Comparison of ENCODE assay signal across 8 cellular contexts in the genomic region with DNA sequence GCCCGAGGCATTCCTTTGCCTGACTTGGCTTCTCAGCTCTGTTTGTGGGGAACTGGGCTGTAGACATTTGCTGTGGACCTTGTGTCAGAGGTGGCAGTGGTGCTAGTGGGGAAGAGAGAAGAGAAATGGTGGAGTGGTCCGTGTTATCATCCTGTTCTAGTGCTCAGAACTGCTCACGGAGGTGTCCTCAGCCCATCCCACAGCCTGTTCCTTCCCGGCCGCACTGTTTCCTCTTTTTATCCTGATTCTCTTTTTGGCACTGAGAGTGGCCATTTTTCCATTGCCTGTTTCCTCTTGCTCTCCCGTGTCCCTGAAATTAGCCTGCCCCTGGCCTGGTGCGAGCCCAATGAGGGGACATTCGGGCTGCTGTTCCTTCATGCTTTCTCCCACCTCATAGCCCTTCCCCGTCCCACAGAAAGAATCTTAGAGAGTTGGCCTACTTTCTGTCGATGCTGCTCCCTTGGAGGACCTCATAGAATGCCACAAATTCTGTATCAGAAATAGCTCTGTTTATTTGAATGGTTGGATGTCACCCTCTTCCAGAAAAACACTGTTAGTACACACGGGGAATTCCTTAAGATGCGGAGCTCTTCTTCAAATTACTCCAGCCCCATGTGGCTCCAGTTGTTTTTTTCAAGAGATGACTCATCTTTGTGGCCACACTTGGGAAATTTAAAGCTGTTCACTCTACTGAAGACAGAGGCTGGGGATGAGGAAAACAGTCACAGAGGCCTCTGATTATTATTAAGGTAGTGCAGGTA. TPM values are rescaled to one million over a fixed set of nuclear protein-coding genes. Genes with fewer than 3 reads are reported as not detected.
DNase-seq lines count a peak whose midpoint lies in the region; ATAC-seq, FAIRE-seq and TF ChIP-seq lines count a peak whose summit lies in the region.

No MANE protein-coding gene starts in this region.

- peaks cover 7% of the 10 kb centered on the region for H3K4me1 ChIP-seq in A673 (ENCODE audit: insufficient read depth, low read length, poor library complexity, severe bottlenecking)
- H3K4me1 ChIP-seq in lower lobe of right lung: peaks cover 18% of the 10 kb centered on the region

- peak; percentile 72 for FAIRE-seq in bronchial epithelial cell (lab: Jason Lieb, UNC)

- H3K27ac ChIP-seq in A673 (ENCODE audit: low read depth, low read length, poor library complexity, severe bottlenecking) (peak overlapping the region; percentile 12), lower lobe of right lung (peak overlapping the region; percentile 6)

- H3K27me3 ChIP-seq in A673 (replicated peaks; ENCODE audit: insufficient read depth, low read depth, low read length, poor library complexity) (no peaks in the 10 kb centered on the region), bronchial epithelial cell (ENCODE audit: control insufficient read depth, insufficient read depth, low read length) (no peaks in the 10 kb centered on the region), lower lobe of right lung (ENCODE audit: low read depth) (no peaks in the 10 kb centered on the region)

- H3K9me3 ChIP-seq in A673 (ENCODE audit: low read depth, low read length, poor library complexity, severe bottlenecking) (no peaks in the 10 kb centered on the region), lower lobe of right lung (no peaks in the 10 kb centered on the region)

- TF ChIP-seq CTCF in A673 (conservative IDR thresholded peaks at IDR 0.05; ENCODE audit: low read depth, low read length) (no peak), bronchial epithelial cell (IDR thresholded peaks at IDR 0.05; ENCODE audit: insufficient read depth, low read length, severe bottlenecking) (no peak), lower lobe of right lung (IDR thresholded peaks at IDR 0.05) (no peak)

- CTCF ChIA-PET in A673 (lab: Charles Lee): no interaction called here

- H3K36me3 ChIP-seq in A673 (ENCODE audit: insufficient read depth, low read length, poor library complexity, severe bottlenecking) (no peaks in the 10 kb centered on the region), bronchial epithelial cell (ENCODE audit: control insufficient read depth, insufficient read depth, low read length) (no peaks in the 10 kb centered on the region), lower lobe of right lung (no peaks in the 10 kb centered on the region)

- peak in 1 of 2 donors; percentile 54 for ATAC-seq in lower lobe of right lung

- BruUV-seq in A673 (replicated peaks; lab: Mats Ljungman, UMichigan): no TSS peak

- peak; percentile 50 for DNase-seq in A673 (ENCODE audit: low spot score)
- DNase-seq in HPDE6-E6E7 (ENCODE audit: extremely low spot score): peak; percentile 51
- peak; percentile 74 for DNase-seq in bronchial epithelial cell (ENCODE audit: low read depth)
- DNase-seq in lower lobe of right lung: no peak
- DNase-seq in NCI-H774 (lab: John Stamatoyannopoulos, UW): no peak
- no peak for DNase-seq in SHP77 treated with DMSO at 0.1 percent for 48 hours (lab: John Stamatoyannopoulos, UW)
- no peak for DNase-seq in germinal center (ENCODE audit: low spot score)
- DNase-seq in islet precursor cell: no peak

- intact Hi-C loops in A673 (cut with micrococcal nuclease; ENCODE audit: unreplicated experiment): no loop called here
- intact Hi-C loops in lower lobe of right lung (cut with DNase I): no loop called here

- POLR2A ChIA-PET in A673 (lab: Charles Lee; ENCODE audit: low non-redundant PET): no interaction called here

- H3K4me3 ChIP-seq in A673 (ENCODE audit: low read depth, low read length, poor library complexity, severe bottlenecking) (no peak overlapping the region), bronchial epithelial cell (ENCODE audit: low read depth, low read length) (no peak overlapping the region), lower lobe of right lung (no peak overlapping the region)

RNA-seq across cellular contexts. Expression of gene FARS2, which starts 26.1 kb away (rescaled TPM):
- total RNA-seq in A673 (2021): 17.8 and 19.5 TPM in 2 replicates
- total RNA-seq in bronchial epithelial cell: 22.4 and 27.4 TPM in 2 replicates
- total RNA-seq in lower lobe of right lung: 17.0 TPM

RNA-seq across cellular contexts. Expression of gene LYRM4, which starts 26.6 kb away (rescaled TPM):
- 50.9 and 53.6 TPM in 2 replicates for total RNA-seq in A673 (2021)
- 7.6 and 15.3 TPM in 2 replicates for total RNA-seq in bronchial epithelial cell
- total RNA-seq in lower lobe of right lung: 22.4 TPM

Comparison
In these comparisons a context has a peak if more than half of its experiments do, and no peak if none do; other contexts are left out.
1. DNase-seq: peak in A673 (single experiment), HPDE6-E6E7 (single experiment) and bronchial epithelial cell (single experiment); none in lower lobe of right lung (single experiment), NCI-H774 (single experiment), SHP77 treated with DMSO at 0.1 percent for 48 hours (single experiment), germinal center (single experiment) and islet precursor cell (single experiment).